1 cellular context compared by ENCODE assay signal in the genomic region with DNA sequence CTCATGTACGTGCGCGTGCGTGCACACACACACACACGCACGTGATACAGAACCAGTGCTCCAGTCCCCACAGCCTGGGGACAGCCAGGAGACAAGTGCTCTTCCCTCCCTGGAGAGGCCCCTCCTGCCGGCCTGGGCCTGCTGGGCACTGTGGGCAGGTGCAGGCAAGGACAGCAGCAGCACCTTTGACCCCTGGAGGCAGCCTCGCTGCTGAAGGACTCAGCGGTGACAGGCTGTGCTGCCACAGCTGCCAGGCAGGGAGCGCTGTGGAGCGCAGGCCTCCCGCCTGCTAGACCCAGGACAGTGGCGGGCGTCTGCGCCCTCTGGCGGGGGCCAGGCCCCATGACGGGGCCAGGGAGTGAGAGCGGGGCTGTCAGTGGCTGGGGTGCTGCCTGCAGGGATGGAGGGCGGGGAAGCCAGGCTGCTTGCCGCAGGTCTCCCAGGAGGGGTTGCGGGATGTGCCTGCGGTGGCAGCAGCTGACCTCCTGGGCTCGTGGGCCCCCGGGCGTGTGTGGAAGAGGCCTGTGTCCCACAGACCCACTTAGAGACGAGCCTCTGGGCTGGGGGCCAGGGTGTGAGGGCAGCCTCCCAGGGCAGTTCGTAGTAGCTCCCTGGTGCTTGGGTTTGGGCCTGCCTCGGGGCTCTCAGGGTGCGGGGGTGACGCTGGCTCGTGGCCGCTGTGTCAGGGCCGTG.
TF ChIP-seq lines count a peak whose summit lies in the region.

No MANE protein-coding gene starts in this region.

TF ChIP-seq in HepG2, 621 proteins besides CTCF, POLR2A, EP300 and RAD21 (continued from another document and continues in another):
- TF ChIP-seq, protein P1, sequence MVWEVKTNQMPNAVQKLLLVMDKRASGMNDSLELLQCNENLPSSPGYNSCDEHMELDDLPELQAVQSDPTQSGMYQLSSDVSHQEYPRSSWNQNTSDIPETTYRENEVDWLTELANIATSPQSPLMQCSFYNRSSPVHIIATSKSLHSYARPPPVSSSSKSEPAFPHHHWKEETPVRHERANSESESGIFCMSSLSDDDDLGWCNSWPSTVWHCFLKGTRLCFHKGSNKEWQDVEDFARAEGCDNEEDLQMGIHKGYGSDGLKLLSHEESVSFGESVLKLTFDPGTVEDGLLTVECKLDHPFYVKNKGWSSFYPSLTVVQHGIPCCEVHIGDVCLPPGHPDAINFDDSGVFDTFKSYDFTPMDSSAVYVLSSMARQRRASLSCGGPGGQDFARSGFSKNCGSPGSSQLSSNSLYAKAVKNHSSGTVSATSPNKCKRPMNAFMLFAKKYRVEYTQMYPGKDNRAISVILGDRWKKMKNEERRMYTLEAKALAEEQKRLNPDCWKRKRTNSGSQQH (CRISPR knock-in tag; IDR thresholded peaks at IDR 0.05; ENCODE audit: low read depth), result peak; percentile 84; the same call in 1 of the 2 replicates
- TF ChIP-seq, protein P2, sequence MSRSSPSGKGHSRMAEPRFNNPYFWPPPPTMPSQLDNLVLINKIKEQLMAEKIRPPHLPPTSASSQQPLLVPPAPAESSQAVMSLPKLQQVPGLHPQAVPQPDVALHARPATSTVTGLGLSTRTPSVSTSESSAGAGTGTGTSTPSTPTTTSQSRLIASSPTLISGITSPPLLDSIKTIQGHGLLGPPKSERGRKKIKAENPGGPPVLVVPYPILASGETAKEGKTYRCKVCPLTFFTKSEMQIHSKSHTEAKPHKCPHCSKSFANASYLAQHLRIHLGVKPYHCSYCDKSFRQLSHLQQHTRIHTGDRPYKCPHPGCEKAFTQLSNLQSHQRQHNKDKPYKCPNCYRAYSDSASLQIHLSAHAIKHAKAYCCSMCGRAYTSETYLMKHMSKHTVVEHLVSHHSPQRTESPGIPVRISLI (CRISPR knock-in tag; IDR thresholded peaks at IDR 0.05; ENCODE audit: borderline replicate concordance), result peak; percentile 60; the same call in 1 of the 2 replicates
- TF ChIP-seq, protein P3, sequence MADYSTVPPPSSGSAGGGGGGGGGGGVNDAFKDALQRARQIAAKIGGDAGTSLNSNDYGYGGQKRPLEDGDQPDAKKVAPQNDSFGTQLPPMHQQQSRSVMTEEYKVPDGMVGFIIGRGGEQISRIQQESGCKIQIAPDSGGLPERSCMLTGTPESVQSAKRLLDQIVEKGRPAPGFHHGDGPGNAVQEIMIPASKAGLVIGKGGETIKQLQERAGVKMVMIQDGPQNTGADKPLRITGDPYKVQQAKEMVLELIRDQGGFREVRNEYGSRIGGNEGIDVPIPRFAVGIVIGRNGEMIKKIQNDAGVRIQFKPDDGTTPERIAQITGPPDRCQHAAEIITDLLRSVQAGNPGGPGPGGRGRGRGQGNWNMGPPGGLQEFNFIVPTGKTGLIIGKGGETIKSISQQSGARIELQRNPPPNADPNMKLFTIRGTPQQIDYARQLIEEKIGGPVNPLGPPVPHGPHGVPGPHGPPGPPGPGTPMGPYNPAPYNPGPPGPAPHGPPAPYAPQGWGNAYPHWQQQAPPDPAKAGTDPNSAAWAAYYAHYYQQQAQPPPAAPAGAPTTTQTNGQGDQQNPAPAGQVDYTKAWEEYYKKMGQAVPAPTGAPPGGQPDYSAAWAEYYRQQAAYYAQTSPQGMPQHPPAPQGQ (CRISPR knock-in tag; IDR thresholded peaks at IDR 0.05; ENCODE audit: borderline replicate concordance), result peak; percentile 99; the same call in 1 of the 2 replicates
- TF ChIP-seq, protein P4, sequence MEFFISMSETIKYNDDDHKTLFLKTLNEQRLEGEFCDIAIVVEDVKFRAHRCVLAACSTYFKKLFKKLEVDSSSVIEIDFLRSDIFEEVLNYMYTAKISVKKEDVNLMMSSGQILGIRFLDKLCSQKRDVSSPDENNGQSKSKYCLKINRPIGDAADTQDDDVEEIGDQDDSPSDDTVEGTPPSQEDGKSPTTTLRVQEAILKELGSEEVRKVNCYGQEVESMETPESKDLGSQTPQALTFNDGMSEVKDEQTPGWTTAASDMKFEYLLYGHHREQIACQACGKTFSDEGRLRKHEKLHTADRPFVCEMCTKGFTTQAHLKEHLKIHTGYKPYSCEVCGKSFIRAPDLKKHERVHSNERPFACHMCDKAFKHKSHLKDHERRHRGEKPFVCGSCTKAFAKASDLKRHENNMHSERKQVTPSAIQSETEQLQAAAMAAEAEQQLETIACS (CRISPR knock-in tag; IDR thresholded peaks at IDR 0.05), result peak; percentile 76
- TF ChIP-seq KDM2A (CRISPR knock-in tag; IDR thresholded peaks at IDR 0.05; ENCODE audit: borderline replicate concordance, low read depth) (peak; percentile 99), ZNF543 (CRISPR knock-in tag; IDR thresholded peaks at IDR 0.05) (peak; percentile 94), ZNF549 (CRISPR knock-in tag; IDR thresholded peaks at IDR 0.05) (no peak; the same call in 1 of the 2 replicates), ISX (CRISPR knock-in tag; conservative IDR thresholded peaks at IDR 0.05) (no peak), ZNF430 (CRISPR knock-in tag; IDR thresholded peaks at IDR 0.05) (peak; percentile 81), PHF8 (CRISPR knock-in tag; IDR thresholded peaks at IDR 0.05) (peak; percentile 65), GATA4 (IDR thresholded peaks at IDR 0.05; ENCODE audit: borderline replicate concordance, low read depth) (no peak), ZNF264 (CRISPR knock-in tag; IDR thresholded peaks at IDR 0.05) (peak; percentile 96), ZMAT3 (CRISPR knock-in tag; conservative IDR thresholded peaks at IDR 0.05) (peak; percentile 96), STAT5B (CRISPR knock-in tag; IDR thresholded peaks at IDR 0.05) (no peak), ZNF143 (CRISPR knock-in tag; IDR thresholded peaks at IDR 0.05) (peak; percentile 65; the same call in 1 of the 2 replicates), ZNF282 (IDR thresholded peaks at IDR 0.05; ENCODE audit: partially characterized antibody) (no peak), RARA (CRISPR knock-in tag; IDR thresholded peaks at IDR 0.05) (peak; percentile 80), GATAD1 (CRISPR knock-in tag; IDR thresholded peaks at IDR 0.05) (peak; percentile 84), JUNB (CRISPR knock-in tag; IDR thresholded peaks at IDR 0.05; ENCODE audit: borderline replicate concordance) (no peak), RFXAP (CRISPR knock-in tag; IDR thresholded peaks at IDR 0.05; ENCODE audit: borderline replicate concordance) (peak; percentile 97), HNRNPH1 (optimal IDR thresholded peaks at IDR 0.05; ENCODE audit: low read depth, low read length) (no peak), ZNF883 (CRISPR knock-in tag; IDR thresholded peaks at IDR 0.05; ENCODE audit: not compliant biosample characterization) (peak; percentile 67), ZNF768 (CRISPR knock-in tag; IDR thresholded peaks at IDR 0.05) (peak; percentile 88)
- TF ChIP-seq, protein P5, sequence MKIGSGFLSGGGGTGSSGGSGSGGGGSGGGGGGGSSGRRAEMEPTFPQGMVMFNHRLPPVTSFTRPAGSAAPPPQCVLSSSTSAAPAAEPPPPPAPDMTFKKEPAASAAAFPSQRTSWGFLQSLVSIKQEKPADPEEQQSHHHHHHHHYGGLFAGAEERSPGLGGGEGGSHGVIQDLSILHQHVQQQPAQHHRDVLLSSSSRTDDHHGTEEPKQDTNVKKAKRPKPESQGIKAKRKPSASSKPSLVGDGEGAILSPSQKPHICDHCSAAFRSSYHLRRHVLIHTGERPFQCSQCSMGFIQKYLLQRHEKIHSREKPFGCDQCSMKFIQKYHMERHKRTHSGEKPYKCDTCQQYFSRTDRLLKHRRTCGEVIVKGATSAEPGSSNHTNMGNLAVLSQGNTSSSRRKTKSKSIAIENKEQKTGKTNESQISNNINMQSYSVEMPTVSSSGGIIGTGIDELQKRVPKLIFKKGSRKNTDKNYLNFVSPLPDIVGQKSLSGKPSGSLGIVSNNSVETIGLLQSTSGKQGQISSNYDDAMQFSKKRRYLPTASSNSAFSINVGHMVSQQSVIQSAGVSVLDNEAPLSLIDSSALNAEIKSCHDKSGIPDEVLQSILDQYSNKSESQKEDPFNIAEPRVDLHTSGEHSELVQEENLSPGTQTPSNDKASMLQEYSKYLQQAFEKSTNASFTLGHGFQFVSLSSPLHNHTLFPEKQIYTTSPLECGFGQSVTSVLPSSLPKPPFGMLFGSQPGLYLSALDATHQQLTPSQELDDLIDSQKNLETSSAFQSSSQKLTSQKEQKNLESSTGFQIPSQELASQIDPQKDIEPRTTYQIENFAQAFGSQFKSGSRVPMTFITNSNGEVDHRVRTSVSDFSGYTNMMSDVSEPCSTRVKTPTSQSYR (CRISPR knock-in tag; IDR thresholded peaks at IDR 0.05; ENCODE audit: borderline replicate concordance), result peak; percentile 54; the same call in 1 of the 2 replicates
- TF ChIP-seq, protein P6, sequence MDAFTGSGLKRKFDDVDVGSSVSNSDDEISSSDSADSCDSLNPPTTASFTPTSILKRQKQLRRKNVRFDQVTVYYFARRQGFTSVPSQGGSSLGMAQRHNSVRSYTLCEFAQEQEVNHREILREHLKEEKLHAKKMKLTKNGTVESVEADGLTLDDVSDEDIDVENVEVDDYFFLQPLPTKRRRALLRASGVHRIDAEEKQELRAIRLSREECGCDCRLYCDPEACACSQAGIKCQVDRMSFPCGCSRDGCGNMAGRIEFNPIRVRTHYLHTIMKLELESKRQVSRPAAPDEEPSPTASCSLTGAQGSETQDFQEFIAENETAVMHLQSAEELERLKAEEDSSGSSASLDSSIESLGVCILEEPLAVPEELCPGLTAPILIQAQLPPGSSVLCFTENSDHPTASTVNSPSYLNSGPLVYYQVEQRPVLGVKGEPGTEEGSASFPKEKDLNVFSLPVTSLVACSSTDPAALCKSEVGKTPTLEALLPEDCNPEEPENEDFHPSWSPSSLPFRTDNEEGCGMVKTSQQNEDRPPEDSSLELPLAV (CRISPR knock-in tag; conservative IDR thresholded peaks at IDR 0.05; ENCODE audit: low read depth), result no peak
- TF ChIP-seq, protein P7, sequence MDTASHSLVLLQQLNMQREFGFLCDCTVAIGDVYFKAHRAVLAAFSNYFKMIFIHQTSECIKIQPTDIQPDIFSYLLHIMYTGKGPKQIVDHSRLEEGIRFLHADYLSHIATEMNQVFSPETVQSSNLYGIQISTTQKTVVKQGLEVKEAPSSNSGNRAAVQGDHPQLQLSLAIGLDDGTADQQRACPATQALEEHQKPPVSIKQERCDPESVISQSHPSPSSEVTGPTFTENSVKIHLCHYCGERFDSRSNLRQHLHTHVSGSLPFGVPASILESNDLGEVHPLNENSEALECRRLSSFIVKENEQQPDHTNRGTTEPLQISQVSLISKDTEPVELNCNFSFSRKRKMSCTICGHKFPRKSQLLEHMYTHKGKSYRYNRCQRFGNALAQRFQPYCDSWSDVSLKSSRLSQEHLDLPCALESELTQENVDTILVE (CRISPR knock-in tag; IDR thresholded peaks at IDR 0.05), result peak; percentile 84; the same call in 1 of the 2 replicates
- TF ChIP-seq, protein P8, sequence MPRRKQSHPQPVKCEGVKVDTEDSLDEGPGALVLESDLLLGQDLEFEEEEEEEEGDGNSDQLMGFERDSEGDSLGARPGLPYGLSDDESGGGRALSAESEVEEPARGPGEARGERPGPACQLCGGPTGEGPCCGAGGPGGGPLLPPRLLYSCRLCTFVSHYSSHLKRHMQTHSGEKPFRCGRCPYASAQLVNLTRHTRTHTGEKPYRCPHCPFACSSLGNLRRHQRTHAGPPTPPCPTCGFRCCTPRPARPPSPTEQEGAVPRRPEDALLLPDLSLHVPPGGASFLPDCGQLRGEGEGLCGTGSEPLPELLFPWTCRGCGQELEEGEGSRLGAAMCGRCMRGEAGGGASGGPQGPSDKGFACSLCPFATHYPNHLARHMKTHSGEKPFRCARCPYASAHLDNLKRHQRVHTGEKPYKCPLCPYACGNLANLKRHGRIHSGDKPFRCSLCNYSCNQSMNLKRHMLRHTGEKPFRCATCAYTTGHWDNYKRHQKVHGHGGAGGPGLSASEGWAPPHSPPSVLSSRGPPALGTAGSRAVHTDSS (CRISPR knock-in tag; conservative IDR thresholded peaks at IDR 0.05), result peak; percentile 72; the same call in 1 of the 2 replicates
- TF ChIP-seq, protein P9, sequence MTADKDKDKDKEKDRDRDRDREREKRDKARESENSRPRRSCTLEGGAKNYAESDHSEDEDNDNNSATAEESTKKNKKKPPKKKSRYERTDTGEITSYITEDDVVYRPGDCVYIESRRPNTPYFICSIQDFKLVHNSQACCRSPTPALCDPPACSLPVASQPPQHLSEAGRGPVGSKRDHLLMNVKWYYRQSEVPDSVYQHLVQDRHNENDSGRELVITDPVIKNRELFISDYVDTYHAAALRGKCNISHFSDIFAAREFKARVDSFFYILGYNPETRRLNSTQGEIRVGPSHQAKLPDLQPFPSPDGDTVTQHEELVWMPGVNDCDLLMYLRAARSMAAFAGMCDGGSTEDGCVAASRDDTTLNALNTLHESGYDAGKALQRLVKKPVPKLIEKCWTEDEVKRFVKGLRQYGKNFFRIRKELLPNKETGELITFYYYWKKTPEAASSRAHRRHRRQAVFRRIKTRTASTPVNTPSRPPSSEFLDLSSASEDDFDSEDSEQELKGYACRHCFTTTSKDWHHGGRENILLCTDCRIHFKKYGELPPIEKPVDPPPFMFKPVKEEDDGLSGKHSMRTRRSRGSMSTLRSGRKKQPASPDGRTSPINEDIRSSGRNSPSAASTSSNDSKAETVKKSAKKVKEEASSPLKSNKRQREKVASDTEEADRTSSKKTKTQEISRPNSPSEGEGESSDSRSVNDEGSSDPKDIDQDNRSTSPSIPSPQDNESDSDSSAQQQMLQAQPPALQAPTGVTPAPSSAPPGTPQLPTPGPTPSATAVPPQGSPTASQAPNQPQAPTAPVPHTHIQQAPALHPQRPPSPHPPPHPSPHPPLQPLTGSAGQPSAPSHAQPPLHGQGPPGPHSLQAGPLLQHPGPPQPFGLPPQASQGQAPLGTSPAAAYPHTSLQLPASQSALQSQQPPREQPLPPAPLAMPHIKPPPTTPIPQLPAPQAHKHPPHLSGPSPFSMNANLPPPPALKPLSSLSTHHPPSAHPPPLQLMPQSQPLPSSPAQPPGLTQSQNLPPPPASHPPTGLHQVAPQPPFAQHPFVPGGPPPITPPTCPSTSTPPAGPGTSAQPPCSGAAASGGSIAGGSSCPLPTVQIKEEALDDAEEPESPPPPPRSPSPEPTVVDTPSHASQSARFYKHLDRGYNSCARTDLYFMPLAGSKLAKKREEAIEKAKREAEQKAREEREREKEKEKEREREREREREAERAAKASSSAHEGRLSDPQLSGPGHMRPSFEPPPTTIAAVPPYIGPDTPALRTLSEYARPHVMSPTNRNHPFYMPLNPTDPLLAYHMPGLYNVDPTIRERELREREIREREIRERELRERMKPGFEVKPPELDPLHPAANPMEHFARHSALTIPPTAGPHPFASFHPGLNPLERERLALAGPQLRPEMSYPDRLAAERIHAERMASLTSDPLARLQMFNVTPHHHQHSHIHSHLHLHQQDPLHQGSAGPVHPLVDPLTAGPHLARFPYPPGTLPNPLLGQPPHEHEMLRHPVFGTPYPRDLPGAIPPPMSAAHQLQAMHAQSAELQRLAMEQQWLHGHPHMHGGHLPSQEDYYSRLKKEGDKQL (CRISPR knock-in tag; IDR thresholded peaks at IDR 0.05; ENCODE audit: low read depth), result peak; percentile 36; the same call in 1 of the 2 replicates
- TF ChIP-seq, protein P10, sequence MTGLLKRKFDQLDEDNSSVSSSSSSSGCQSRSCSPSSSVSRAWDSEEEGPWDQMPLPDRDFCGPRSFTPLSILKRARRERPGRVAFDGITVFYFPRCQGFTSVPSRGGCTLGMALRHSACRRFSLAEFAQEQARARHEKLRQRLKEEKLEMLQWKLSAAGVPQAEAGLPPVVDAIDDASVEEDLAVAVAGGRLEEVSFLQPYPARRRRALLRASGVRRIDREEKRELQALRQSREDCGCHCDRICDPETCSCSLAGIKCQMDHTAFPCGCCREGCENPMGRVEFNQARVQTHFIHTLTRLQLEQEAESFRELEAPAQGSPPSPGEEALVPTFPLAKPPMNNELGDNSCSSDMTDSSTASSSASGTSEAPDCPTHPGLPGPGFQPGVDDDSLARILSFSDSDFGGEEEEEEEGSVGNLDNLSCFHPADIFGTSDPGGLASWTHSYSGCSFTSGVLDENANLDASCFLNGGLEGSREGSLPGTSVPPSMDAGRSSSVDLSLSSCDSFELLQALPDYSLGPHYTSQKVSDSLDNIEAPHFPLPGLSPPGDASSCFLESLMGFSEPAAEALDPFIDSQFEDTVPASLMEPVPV (CRISPR knock-in tag; IDR thresholded peaks at IDR 0.05), result peak; percentile 90
- TF ChIP-seq, protein P11, sequence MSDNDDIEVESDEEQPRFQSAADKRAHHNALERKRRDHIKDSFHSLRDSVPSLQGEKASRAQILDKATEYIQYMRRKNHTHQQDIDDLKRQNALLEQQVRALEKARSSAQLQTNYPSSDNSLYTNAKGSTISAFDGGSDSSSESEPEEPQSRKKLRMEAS (IDR thresholded peaks at IDR 0.05), result peak; percentile 84
